15 cellular contexts compared by ENCODE assay signal in genomic region chr3:123521179-123521969, GRCh38.
DNase-seq lines count a peak whose midpoint lies in the region; ATAC-seq and TF ChIP-seq lines count a peak whose summit lies in the region.
"Had no signal": no experiment of that assay in that cellular context is flagged by ENCODE, and none has a peak within 500 bp of the region (broad histone marks: within the 10 kb centered on the region; RNA-seq: fewer than 3 reads in every experiment).

No MANE protein-coding gene starts in this region.

- intact Hi-C loops in Calu3 (cut with micrococcal nuclease; ENCODE audit: unreplicated experiment), result no loop called here
- intact Hi-C loops in mammary epithelial cell (cut with micrococcal nuclease), result no loop called here
- intact Hi-C loops in right lobe of liver (cut with DNase I), result no loop called here

- H4K20me1 ChIP-seq in mammary epithelial cell (ENCODE audit: insufficient read depth, low read length), result no peaks in the 10 kb centered on the region

- H3K27me3 ChIP-seq in mammary epithelial cell (ENCODE audit: insufficient read depth, low read length) (no peaks in the 10 kb centered on the region), right lobe of liver (no peaks in the 10 kb centered on the region)

- H3K27ac Mint-ChIP-seq in Calu3 (ENCODE audit: unreplicated experiment), result no peak overlapping the region

- BruUV-seq in Calu3 (replicated peaks; lab: Mats Ljungman, UMichigan) (no TSS peak), mammary epithelial cell (replicated peaks; lab: Mats Ljungman, UMichigan) (no TSS peak)

- peaks cover 6% of the 10 kb centered on the region for H3K36me3 Mint-ChIP-seq in Calu3 (ENCODE audit: insufficient read depth, unreplicated experiment)

- peaks cover 21% of the 10 kb centered on the region for H3K36me3 ChIP-seq in mammary epithelial cell (ENCODE audit: insufficient read depth, low read length)
- peaks cover 0 to 2% (median 0%) of the 10 kb centered on the region in 4 donors for H3K36me3 ChIP-seq in right lobe of liver

- H3K9ac ChIP-seq in mammary epithelial cell (ENCODE audit: insufficient read depth, low read length), result no peak overlapping the region

- ATAC-seq in right lobe of liver (peak; percentile 75 to 85 (median 76)), HG03139 (IDR thresholded peaks at IDR 0.05; ENCODE audit: unreplicated experiment) (no peak), GM19463 (IDR thresholded peaks at IDR 0.05; ENCODE audit: unreplicated experiment) (no peak)
- ATAC-seq: stimulated activated naive CD8-positive, alpha-beta T cell treated with anti-CD3 and anti-CD28 coated beads, Interleukin-15, Interleukin-2, amounts not matched to agents 100 U/mL and 50 U/mL, for 24 hours had no signal

- H3K4me1 ChIP-seq in mammary epithelial cell (ENCODE audit: insufficient read depth, low read length) (no peaks in the 10 kb centered on the region), right lobe of liver (peaks cover 0 to 28% (median 7%) of the 10 kb centered on the region in 4 donors)

- no peak overlapping the region for H2AFZ ChIP-seq in mammary epithelial cell (ENCODE audit: low read depth, low read length)

- CTCF ChIA-PET in Calu3 (lab: Charles Lee), result interaction anchor here (1.0 kb wide), 1 partner anchor 32 kb away, joined by 4 read pairs; no protein-coding TSS in a partner anchor
- CTCF ChIA-PET in mammary epithelial cell (lab: Charles Lee; ENCODE audit: low non-redundant PET), result no interaction called here

- no peaks in the 10 kb centered on the region for H3K27me3 Mint-ChIP-seq in Calu3 (ENCODE audit: unreplicated experiment)

- H3K79me2 ChIP-seq in mammary epithelial cell (ENCODE audit: insufficient read depth, low read length), result peaks cover 45% of the 10 kb centered on the region

- H3K4me1 Mint-ChIP-seq in Calu3 (ENCODE audit: low read depth, unreplicated experiment), result peaks cover 19% of the 10 kb centered on the region

- no peak overlapping the region for H3K4me3 Mint-ChIP-seq in Calu3 (ENCODE audit: low read depth, unreplicated experiment)
- H3K4me3 Mint-ChIP-seq: neural crest cell had no signal

- H3K27ac ChIP-seq in mammary epithelial cell (ENCODE audit: insufficient read depth, low read depth, low read length) (no peak overlapping the region), right lobe of liver (peak overlapping the region; percentile 35 to 70 (median 35))
- H3K27ac ChIP-seq: epithelial cell of prostate had no signal

- H3K4me3 ChIP-seq in mammary epithelial cell (replicated peaks in 1 of 3; ENCODE audit: insufficient read depth in 1 of 3, low read depth in 2 of 3, low read length in 3 of 3), result no peak overlapping the region
- H3K4me3 ChIP-seq in right lobe of liver, result no peak overlapping the region

- no peaks in the 10 kb centered on the region for H3K9me3 Mint-ChIP-seq in Calu3 (ENCODE audit: low read depth, unreplicated experiment)
- H3K9me3 Mint-ChIP-seq: neural crest cell had no signal

- dilution Hi-C loops in mammary epithelial cell (cut with HindIII; ENCODE audit: low sequenced_read_pairs), result no loop called here

- DNase-seq in Calu3 (peak; percentile 14), Kasumi-1 (lab: John Stamatoyannopoulos, UW) (peak; percentile 19 to 34), mammary epithelial cell (peak; percentile 2), right lobe of liver (no peak), NCI-H1930 (lab: John Stamatoyannopoulos, UW) (no peak), SIG-M5 (lab: John Stamatoyannopoulos, UW) (no peak)
- DNase-seq: activated CD4-positive, alpha-beta T cell treated with anti-CD3 and anti-CD28 coated beads, Interleukin-2, amount 50 U/mL, for 1 hour; DMS153; MM.1S; NCI-H774; stimulated activated naive CD8-positive, alpha-beta T cell treated with anti-CD3 and anti-CD28 coated beads, Interleukin-15, Interleukin-2, amounts not matched to agents 100 U/mL and 50 U/mL, for 24 hours had no signal

- H3K9me3 ChIP-seq in mammary epithelial cell (replicated peaks; ENCODE audit: insufficient read depth, low read length), result no peaks in the 10 kb centered on the region
- no peaks in the 10 kb centered on the region for H3K9me3 ChIP-seq in right lobe of liver

- H3K4me2 ChIP-seq in mammary epithelial cell (ENCODE audit: insufficient read depth, low read depth, low read length), result no peak overlapping the region

- no peak for TF ChIP-seq POLR2A in right lobe of liver (IDR thresholded peaks at IDR 0.05)

- in situ Hi-C loops in mammary epithelial cell (cut with MboI; ENCODE audit: low sequenced_read_pairs in 2 of 2), result no loop called here

- 89% methylated on average over 3 of the region's 3 CpGs for WGBS in mammary epithelial cell (ENCODE audit: low coverage, missing lambda C conversion rate)
- 5% methylated on average over 3 of the region's 3 CpGs for WGBS in right lobe of liver (ENCODE audit: insufficient coverage, low coverage, low lambda C conversion rate, missing lambda C conversion rate)

- no peak for TF ChIP-seq CTCF in Calu3 (IDR thresholded peaks at IDR 0.05; ENCODE audit: unreplicated experiment)
- TF ChIP-seq CTCF in mammary epithelial cell (conservative IDR thresholded peaks at IDR 0.05 in 1 of 2, IDR thresholded peaks at IDR 0.05 in 1 of 2; ENCODE audit: extremely low read depth in 1 of 2, insufficient read depth in 1 of 2, low read depth in 1 of 2, low read length in 2 of 2), result no peak
- TF ChIP-seq CTCF in right lobe of liver (IDR thresholded peaks at IDR 0.05), result no peak

Comparison
In these comparisons a context has a peak if more than half of its experiments do, and no peak if none do; other contexts are left out.
1. DNase-seq: peak in Calu3 (single experiment), Kasumi-1 (2 of 2) and mammary epithelial cell (single experiment); none in right lobe of liver (0 of 3), NCI-H1930 (0 of 2) and SIG-M5 (single experiment).
2. ATAC-seq: peak in right lobe of liver (4 of 4); none in HG03139 (single experiment) and GM19463 (single experiment).